In the genomic region with DNA sequence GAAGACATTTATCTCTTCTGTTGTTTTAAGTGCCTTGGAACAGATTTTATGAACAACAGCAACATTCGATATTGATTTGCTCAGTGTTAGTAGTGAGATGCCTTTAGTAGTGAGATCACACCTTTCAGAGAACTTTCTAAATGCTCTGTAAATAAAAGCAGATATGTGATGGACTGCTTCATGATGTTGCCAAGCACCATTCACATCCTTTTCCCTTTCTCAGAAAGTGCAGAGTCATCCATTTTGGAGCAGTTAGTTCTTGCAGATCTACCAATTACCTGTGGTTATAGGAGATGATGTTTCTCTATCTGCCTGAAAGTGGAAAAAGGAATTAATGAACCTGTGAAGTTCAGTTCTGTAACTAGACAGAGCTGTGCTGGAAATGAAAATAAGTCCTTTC, we compare ENCODE assay signal across 11 cellular contexts. TPM values are rescaled to one million over a fixed set of nuclear protein-coding genes. Genes with fewer than 3 reads are reported as not detected.
DNase-seq lines count a peak whose midpoint lies in the region.
"Had no signal": no experiment of that assay in that cellular context is flagged by ENCODE, and none has a peak within 500 bp of the region (broad histone marks: within the 10 kb centered on the region; RNA-seq: fewer than 3 reads in every experiment).

No MANE protein-coding gene starts in this region.

- H3K4me3 ChIP-seq in rectal smooth muscle tissue (ENCODE audit: low read length) = no peak overlapping the region
- H3K4me3 ChIP-seq: coronary artery had no signal

- no peak overlapping the region for H3K9ac ChIP-seq in rectal smooth muscle tissue (ENCODE audit: low read length)

- H3K27me3 ChIP-seq in rectal smooth muscle tissue (ENCODE audit: control insufficient read depth, insufficient read depth, low read length) = no peaks in the 10 kb centered on the region

- no peaks in the 10 kb centered on the region for H3K4me1 ChIP-seq in rectal smooth muscle tissue (ENCODE audit: control insufficient read depth, insufficient read depth, low read length)

- H3K27ac ChIP-seq in epithelial cell of prostate = peak overlapping the region; percentile 72
- peak overlapping the region; percentile 1 for H3K27ac ChIP-seq in rectal smooth muscle tissue (ENCODE audit: low read depth, low read length)
- H3K27ac ChIP-seq: coronary artery had no signal

- no peaks in the 10 kb centered on the region for H3K36me3 ChIP-seq in rectal smooth muscle tissue (ENCODE audit: control insufficient read depth, insufficient read depth, low read length)

- DNase-seq in SHP77 (lab: John Stamatoyannopoulos, UW) = peak; percentile 10 to 17
- DNase-seq in SHP77 treated with DMSO at 0.1 percent for 48 hours (lab: John Stamatoyannopoulos, UW) = no peak
- DNase-seq in NCI-H69 (lab: John Stamatoyannopoulos, UW) = peak; percentile 62
- DNase-seq in epithelial cell of prostate (ENCODE audit: low read depth, low spot score) = no peak
- no peak for DNase-seq in retina
- no peak for DNase-seq in occipital lobe (lab: John Stamatoyannopoulos, UW)
- no peak for DNase-seq in NCI-H2227 (lab: John Stamatoyannopoulos, UW; ENCODE audit: unreplicated experiment)
- DNase-seq: stimulated activated CD4-positive, alpha-beta T cell treated with anti-CD3 and anti-CD28 coated beads, Interleukin-15, amount 100 ng/mL, for 24 hours; stimulated activated naive B cell treated with anti-CD40 and anti-IgM and Interleukin-4, amounts not matched to agents 10 μg/mL and 1 μg/mL and 100 μg/mL, for 72 hours had no signal

RNA-seq across cellular contexts. Expression of a gene that starts 27.0 kb away (rescaled TPM):
- 24.3 TPM for total RNA-seq in occipital lobe

Comparison
In these comparisons a context has a peak if more than half of its experiments do, and no peak if none do; other contexts are left out.
1. DNase-seq: peak in SHP77 (2 of 2) and NCI-H69 (single experiment); none in SHP77 treated with DMSO at 0.1 percent for 48 hours (single experiment), epithelial cell of prostate (single experiment), retina (single experiment), occipital lobe (single experiment) and NCI-H2227 (single experiment).